ENCODE assay signal across 23 cellular contexts in the genomic region with DNA sequence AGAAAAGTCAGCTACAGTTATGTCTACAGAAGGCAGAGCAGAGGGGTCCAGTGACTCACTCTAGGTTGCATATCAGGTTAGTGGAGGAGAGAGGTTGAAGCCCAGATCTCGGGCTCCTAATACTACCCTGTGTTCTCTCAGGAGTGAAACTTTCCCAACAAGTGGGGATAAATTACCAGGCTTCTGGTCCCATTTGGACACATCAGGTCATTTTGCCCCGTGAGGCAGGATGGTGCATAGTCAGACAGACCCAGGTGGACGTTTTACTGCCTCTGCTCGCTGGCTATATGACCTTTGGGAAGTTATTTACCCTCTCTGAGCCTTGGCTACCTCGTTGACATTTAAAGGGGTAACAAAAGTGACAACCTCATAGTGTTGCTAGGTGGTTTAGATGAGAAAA.
DNase-seq lines count a peak whose midpoint lies in the region; FAIRE-seq and TF ChIP-seq lines count a peak whose summit lies in the region.
"Had no signal": no experiment of that assay in that cellular context is flagged by ENCODE, and none has a peak within 500 bp of the region (broad histone marks: within the 10 kb centered on the region; RNA-seq: fewer than 3 reads in every experiment).

No MANE protein-coding gene starts in this region.

- H3K27me3 Mint-ChIP-seq in nephron progenitor cell (ENCODE audit: low read depth, poor library complexity): no peaks in the 10 kb centered on the region
- H3K27me3 Mint-ChIP-seq: B cell; CD4-positive, alpha-beta T cell had no signal

- H3K4me3 ChIP-seq in BE2C (ENCODE audit: low read depth, low read length): no peak overlapping the region
- H3K4me3 ChIP-seq: BLaER1 treated with 17β-estradiol and CSF1 and Interleukin-3, amounts not matched to agents 10 nM and 100 nM; GM12878; GM23338 had no signal

- peak overlapping the region; percentile 73 for H3K27ac Mint-ChIP-seq in nephron progenitor cell
- H3K27ac Mint-ChIP-seq: B cell; CD14-positive monocyte; CD4-positive, alpha-beta T cell; CD8-positive, alpha-beta memory T cell; GM23338; H9; HFFc6 had no signal

- no peaks in the 10 kb centered on the region for H3K9me3 ChIP-seq in BE2C
- H3K9me3 ChIP-seq: BLaER1 treated with 17β-estradiol and CSF1 and Interleukin-3, amounts not matched to agents 10 nM and 100 nM had no signal

- H3K4me1 Mint-ChIP-seq in nephron progenitor cell: peaks cover 91% of the 10 kb centered on the region
- H3K4me1 Mint-ChIP-seq: H9 had no signal

- H3K9me3 Mint-ChIP-seq in nephron progenitor cell: peaks cover 13% of the 10 kb centered on the region
- H3K9me3 Mint-ChIP-seq: CD14-positive monocyte; CD4-positive, alpha-beta T cell; CD8-positive, alpha-beta memory T cell; GM23338; HFFc6 had no signal

- peak; percentile 34 for FAIRE-seq in G401.6 (lab: Jason Lieb, UNC)
- FAIRE-seq: A204.1, D721Med, GM12878, GM18507 had no signal

- no peaks in the 10 kb centered on the region for H3K27me3 ChIP-seq in BE2C
- H3K27me3 ChIP-seq: BLaER1 treated with 17β-estradiol and CSF1 and Interleukin-3, amounts not matched to agents 10 nM and 100 nM had no signal

- no peaks in the 10 kb centered on the region for H3K36me3 ChIP-seq in BE2C

- peaks cover 28% of the 10 kb centered on the region for H3K36me3 Mint-ChIP-seq in nephron progenitor cell (ENCODE audit: low read depth)

- TF ChIP-seq CTCF in nephron progenitor cell (IDR thresholded peaks at IDR 0.05) (no peak), BE2C (IDR thresholded peaks at IDR 0.05; ENCODE audit: low read depth, low read length) (no peak)

- no peaks in the 10 kb centered on the region for H3K4me1 ChIP-seq in BE2C

- H3K4me3 Mint-ChIP-seq in nephron progenitor cell: no peak overlapping the region
- H3K4me3 Mint-ChIP-seq: B cell; CD14-positive monocyte; CD4-positive, alpha-beta T cell; CD8-positive, alpha-beta memory T cell; GM23338; H9; HFFc6 had no signal

- DNase-seq in DMS 273 (lab: John Stamatoyannopoulos, UW; ENCODE audit: unreplicated experiment): peak; percentile 7
- no peak for DNase-seq in DMS 273 treated with DMSO at 0.1 percent for 48 hours (lab: John Stamatoyannopoulos, UW)
- DNase-seq in NCI-H69 (lab: John Stamatoyannopoulos, UW): peak; percentile 9
- no peak for DNase-seq in nephron progenitor cell
- DNase-seq in activated CD8-positive, alpha-beta memory T cell treated with anti-CD3 and anti-CD28 coated beads for 24 hours: no peak
- DNase-seq in BE2C: no peak
- DNase-seq in stimulated activated CD4-positive, alpha-beta T cell treated with anti-CD3 and anti-CD28 coated beads, Interleukin-2, amount 100 ng/mL, for 24 hours: no peak
- DNase-seq: CD4-positive, alpha-beta T cell; CD8-positive, alpha-beta memory T cell; DMS153; DND-41; GDM1; H9; HFFc6 had no signal

Comparison
In these comparisons a context has a peak if more than half of its experiments do, and no peak if none do; other contexts are left out.
1. DNase-seq: peak in DMS 273 (single experiment) and NCI-H69 (single experiment); none in DMS 273 treated with DMSO at 0.1 percent for 48 hours (single experiment), nephron progenitor cell (single experiment), activated CD8-positive, alpha-beta memory T cell treated with anti-CD3 and anti-CD28 coated beads for 24 hours (single experiment), BE2C (single experiment) and stimulated activated CD4-positive, alpha-beta T cell treated with anti-CD3 and anti-CD28 coated beads, Interleukin-2, amount 100 ng/mL, for 24 hours (0 of 2).